Comparison of ENCODE assay signal across 13 cellular contexts in the genomic region with DNA sequence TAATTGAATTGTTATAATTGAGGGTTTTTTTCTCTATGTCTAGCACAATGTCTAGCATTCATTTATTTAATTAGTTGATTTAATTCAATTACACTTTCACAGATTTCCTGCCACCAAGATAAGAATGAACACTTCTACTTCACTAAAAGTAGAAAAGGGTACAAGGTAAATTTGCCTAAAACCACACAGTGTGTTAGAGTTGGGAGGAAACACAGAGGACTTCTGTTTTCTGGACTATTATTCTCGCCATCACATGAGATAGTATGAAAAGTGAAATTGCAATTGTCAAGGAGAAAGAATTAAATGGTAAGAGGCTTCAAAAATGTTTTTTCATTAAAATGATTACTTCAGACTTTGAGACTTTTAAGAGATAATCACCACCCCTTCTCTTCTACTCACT.
DNase-seq lines count a peak whose midpoint lies in the region; ATAC-seq and TF ChIP-seq lines count a peak whose summit lies in the region.
"Had no signal": no experiment of that assay in that cellular context is flagged by ENCODE, and none has a peak within 500 bp of the region (broad histone marks: within the 10 kb centered on the region; RNA-seq: fewer than 3 reads in every experiment).

No MANE protein-coding gene starts in this region.

- intact Hi-C loops in spleen (cut with DNase I; ENCODE audit: low total_unique reads) = no loop called here

- DNase-seq in activated CD8-positive, alpha-beta memory T cell treated with anti-CD3 and anti-CD28 coated beads, Interleukin-2, amount 10 ng/mL, durations not matched to agents 7 days and 5 days = no peak
- no peak for DNase-seq in activated CD8-positive, alpha-beta memory T cell treated with anti-CD3 and anti-CD28 coated beads for 24 hours
- DNase-seq in Karpas-422 (peak; percentile 74), spleen (no peak), AG08396 (ENCODE audit: low spot score) (no peak), SK-N-SH (no peak)
- DNase-seq in activated naive CD8-positive, alpha-beta T cell treated with anti-CD3 and anti-CD28 coated beads, Interleukin-2, amount 10 ng/mL, durations not matched to agents 7 days and 5 days = no peak
- DNase-seq: activated CD4-positive, alpha-beta T cell treated with anti-CD3 and anti-CD28 coated beads, Interleukin-2, amount 50 U/mL, for 4 hours; Calu3; endodermal cell; NCI-H1092 treated with DMSO at 0.1 percent for 48 hours; stimulated activated CD4-positive, alpha-beta T cell treated with anti-CD3 and anti-CD28 coated beads, Interleukin-15, amount 100 ng/mL, for 24 hours had no signal

- CTCF ChIA-PET in activated CD8-positive, alpha-beta memory T cell treated with anti-CD3 and anti-CD28 coated beads, Interleukin-2, amount 10 ng/mL, durations not matched to agents 7 days and 5 days (lab: Charles Lee) = interaction anchor here (1.0 to 6.7 kb wide), 10 partner anchors 10 to 320 kb away, joined by 3 to 37 read pairs (median 4); no protein-coding TSS in a partner anchor
- CTCF ChIA-PET in SK-N-SH (lab: Yijun Ruan, JAX) = no interaction called here

- H3K4me2 ChIP-seq in Karpas-422 (ENCODE audit: low read depth, low read length, poor library complexity, severe bottlenecking) (peak overlapping the region; percentile 74), SK-N-SH (no peak overlapping the region)

- no peak overlapping the region for H2AFZ ChIP-seq in Karpas-422 (ENCODE audit: low read length)
- H2AFZ ChIP-seq in SK-N-SH (ENCODE audit: low read depth) = no peak overlapping the region

- POLR2A ChIA-PET in activated naive CD8-positive, alpha-beta T cell treated with anti-CD3 and anti-CD28 coated beads, Interleukin-2, amount 10 ng/mL, durations not matched to agents 7 days and 5 days (lab: Charles Lee) = interaction anchor here (0.9 to 17.8 kb wide), 6 partner anchors 11 to 175 kb away, joined by 3 to 716 read pairs (median 130); no protein-coding TSS in a partner anchor
- POLR2A ChIA-PET in SK-N-SH (lab: Yijun Ruan, JAX) = no interaction called here

- H3F3A ChIP-seq in SK-N-SH (replicated peaks; ENCODE audit: insufficient read depth) = peaks cover 6% of the 10 kb centered on the region

- 35 to 65% (median 59%) methylated on average over 1 of the region's 1 CpG for WGBS in spleen, 5 donors
- WGBS in SK-N-SH (ENCODE audit: low lambda C conversion rate) = 100% methylated on average over 1 of the region's 1 CpG

- peak overlapping the region; percentile 50 for H3K9ac ChIP-seq in Karpas-422 (ENCODE audit: low read length)
- no peak overlapping the region for H3K9ac ChIP-seq in SK-N-SH

- H3K27ac Mint-ChIP-seq in activated CD8-positive, alpha-beta memory T cell treated with anti-CD3 and anti-CD28 coated beads, Interleukin-2, amount 10 ng/mL, durations not matched to agents 7 days and 5 days = peak overlapping the region; percentile 95
- peak overlapping the region; percentile 97 for H3K27ac Mint-ChIP-seq in activated naive CD8-positive, alpha-beta T cell treated with anti-CD3 and anti-CD28 coated beads, Interleukin-2, amount 10 ng/mL, durations not matched to agents 7 days and 5 days
- H3K27ac Mint-ChIP-seq: endodermal cell had no signal

- H3K27ac ChIP-seq in Karpas-422 (ENCODE audit: low read length) (peak overlapping the region; percentile 98), spleen (peak overlapping the region; percentile 57 to 95 (median 86)), SK-N-SH (ENCODE audit: low read depth in 2 of 2, low read length in 1 of 2) (no peak overlapping the region)

- no peak for TF ChIP-seq POLR2A in spleen (IDR thresholded peaks at IDR 0.05)

- H4K20me1 ChIP-seq in Karpas-422 (ENCODE audit: insufficient read depth, low read depth, low read length) (peaks cover 19% of the 10 kb centered on the region; the same call in 1 of the 2 replicates), SK-N-SH (ENCODE audit: insufficient read depth) (no peaks in the 10 kb centered on the region)

- H3K4me3 ChIP-seq in Karpas-422 (ENCODE audit: low read length) (peak overlapping the region; percentile 54; the same call in 1 of the 2 replicates), spleen (peak overlapping the region in 1 of 8 donors; percentile 35), SK-N-SH (ENCODE audit: low read depth in 2 of 2, low read length in 1 of 2) (no peak overlapping the region)

- H3K36me3 Mint-ChIP-seq in activated CD8-positive, alpha-beta memory T cell treated with anti-CD3 and anti-CD28 coated beads, Interleukin-2, amount 10 ng/mL, durations not matched to agents 7 days and 5 days = peaks cover 90% of the 10 kb centered on the region
- peaks cover 90% of the 10 kb centered on the region for H3K36me3 Mint-ChIP-seq in activated naive CD8-positive, alpha-beta T cell treated with anti-CD3 and anti-CD28 coated beads, Interleukin-2, amount 10 ng/mL, durations not matched to agents 7 days and 5 days

- no peaks in the 10 kb centered on the region for H3K9me2 ChIP-seq in Karpas-422 (replicated peaks; ENCODE audit: insufficient read depth, low read length)
- no peaks in the 10 kb centered on the region for H3K9me2 ChIP-seq in SK-N-SH

- no peak for TF ChIP-seq RAD21 in SK-N-SH (IDR thresholded peaks at IDR 0.05; ENCODE audit: low read length)

- H3K36me3 ChIP-seq in Karpas-422 (ENCODE audit: insufficient read depth, low read length) = peaks cover 42% of the 10 kb centered on the region
- H3K36me3 ChIP-seq in spleen = peaks cover 0 to 100% (median 69%) of the 10 kb centered on the region in 6 donors
- peaks cover 49 to 78% of the 10 kb centered on the region in 2 experiments for H3K36me3 ChIP-seq in SK-N-SH (replicated peaks in 1 of 2; ENCODE audit: control insufficient read depth in 1 of 2, insufficient read depth in 2 of 2, low read length in 1 of 2)

- H3K4me3 Mint-ChIP-seq in activated CD8-positive, alpha-beta memory T cell treated with anti-CD3 and anti-CD28 coated beads, Interleukin-2, amount 10 ng/mL, durations not matched to agents 7 days and 5 days = peak overlapping the region; percentile 59
- H3K4me3 Mint-ChIP-seq in activated naive CD8-positive, alpha-beta T cell treated with anti-CD3 and anti-CD28 coated beads, Interleukin-2, amount 10 ng/mL, durations not matched to agents 7 days and 5 days = peak overlapping the region; percentile 74
- H3K4me3 Mint-ChIP-seq: endodermal cell had no signal

- H3K9me3 ChIP-seq in Karpas-422 (ENCODE audit: low read length) (no peaks in the 10 kb centered on the region), spleen (no peaks in the 10 kb centered on the region), SK-N-SH (no peaks in the 10 kb centered on the region)

- H3K79me2 ChIP-seq in Karpas-422 (ENCODE audit: low read length) (peaks cover 58% of the 10 kb centered on the region), SK-N-SH (ENCODE audit: insufficient read depth) (peaks cover 96% of the 10 kb centered on the region)

- peaks cover 98% of the 10 kb centered on the region for H3K4me1 Mint-ChIP-seq in activated CD8-positive, alpha-beta memory T cell treated with anti-CD3 and anti-CD28 coated beads, Interleukin-2, amount 10 ng/mL, durations not matched to agents 7 days and 5 days
- peaks cover 91% of the 10 kb centered on the region for H3K4me1 Mint-ChIP-seq in activated naive CD8-positive, alpha-beta T cell treated with anti-CD3 and anti-CD28 coated beads, Interleukin-2, amount 10 ng/mL, durations not matched to agents 7 days and 5 days

- TF ChIP-seq EP300 in SK-N-SH (IDR thresholded peaks at IDR 0.05; ENCODE audit: borderline replicate concordance in 1 of 2, low read depth in 1 of 2, low read length in 1 of 2) = no peak

- H3K4me1 ChIP-seq in Karpas-422 (ENCODE audit: low read length) (peaks cover 99% of the 10 kb centered on the region), spleen (peaks cover 93 to 100% (median 98%) of the 10 kb centered on the region in 6 donors), SK-N-SH (ENCODE audit: control insufficient read depth in 1 of 2, insufficient read depth in 2 of 2, low read depth in 1 of 2, low read length in 1 of 2) (peaks cover 8 to 18% of the 10 kb centered on the region in 2 experiments; a peak in 3 of 4 replicates)

- no peak for TF ChIP-seq CTCF in spleen (IDR thresholded peaks at IDR 0.05 in 8 of 11, conservative IDR thresholded peaks at IDR 0.05 in 3 of 11)
- no peak for TF ChIP-seq CTCF in SK-N-SH (IDR thresholded peaks at IDR 0.05)

- no peaks in the 10 kb centered on the region for H3K27me3 ChIP-seq in Karpas-422 (ENCODE audit: low read length)
- no peaks in the 10 kb centered on the region for H3K27me3 ChIP-seq in spleen (replicated peaks in 1 of 7)
- no peaks in the 10 kb centered on the region for H3K27me3 ChIP-seq in SK-N-SH (ENCODE audit: insufficient read depth)

- ATAC-seq in activated CD8-positive, alpha-beta memory T cell treated with anti-CD3 and anti-CD28 coated beads, Interleukin-2, amount 10 ng/mL, durations not matched to agents 7 days and 5 days = no peak
- no peak for ATAC-seq in activated naive CD8-positive, alpha-beta T cell treated with anti-CD3 and anti-CD28 coated beads, Interleukin-2, amount 10 ng/mL, durations not matched to agents 7 days and 5 days (ENCODE audit: low read depth)
- no peak for ATAC-seq in HG02610 (IDR thresholded peaks at IDR 0.05; ENCODE audit: unreplicated experiment)

- H3K9me3 Mint-ChIP-seq in activated CD8-positive, alpha-beta memory T cell treated with anti-CD3 and anti-CD28 coated beads, Interleukin-2, amount 10 ng/mL, durations not matched to agents 7 days and 5 days (ENCODE audit: low read depth) = no peaks in the 10 kb centered on the region
- H3K9me3 Mint-ChIP-seq in activated naive CD8-positive, alpha-beta T cell treated with anti-CD3 and anti-CD28 coated beads, Interleukin-2, amount 10 ng/mL, durations not matched to agents 7 days and 5 days = no peaks in the 10 kb centered on the region
- H3K9me3 Mint-ChIP-seq: endodermal cell had no signal

- H3K27me3 Mint-ChIP-seq in activated CD8-positive, alpha-beta memory T cell treated with anti-CD3 and anti-CD28 coated beads, Interleukin-2, amount 10 ng/mL, durations not matched to agents 7 days and 5 days = no peaks in the 10 kb centered on the region
- no peaks in the 10 kb centered on the region for H3K27me3 Mint-ChIP-seq in activated naive CD8-positive, alpha-beta T cell treated with anti-CD3 and anti-CD28 coated beads, Interleukin-2, amount 10 ng/mL, durations not matched to agents 7 days and 5 days

TF ChIP-seq in SK-N-SH, 30 proteins besides CTCF, POLR2A, EP300 and RAD21:
- TF ChIP-seq, protein P1, sequence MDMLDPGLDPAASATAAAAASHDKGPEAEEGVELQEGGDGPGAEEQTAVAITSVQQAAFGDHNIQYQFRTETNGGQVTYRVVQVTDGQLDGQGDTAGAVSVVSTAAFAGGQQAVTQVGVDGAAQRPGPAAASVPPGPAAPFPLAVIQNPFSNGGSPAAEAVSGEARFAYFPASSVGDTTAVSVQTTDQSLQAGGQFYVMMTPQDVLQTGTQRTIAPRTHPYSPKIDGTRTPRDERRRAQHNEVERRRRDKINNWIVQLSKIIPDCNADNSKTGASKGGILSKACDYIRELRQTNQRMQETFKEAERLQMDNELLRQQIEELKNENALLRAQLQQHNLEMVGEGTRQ (IDR thresholded peaks at IDR 0.05; ENCODE audit: borderline replicate concordance, low read depth, low read length) = no peak
- TF ChIP-seq FOSL2 (IDR thresholded peaks at IDR 0.05; ENCODE audit: borderline replicate concordance, low read depth) = no peak
- no peak for TF ChIP-seq RFX5 (IDR thresholded peaks at IDR 0.05; ENCODE audit: low read length)

Comparison
In these comparisons a context has a peak if more than half of its experiments do, and no peak if none do; other contexts are left out.
1. H3K27ac ChIP-seq: peak in Karpas-422 (single experiment) and spleen (8 of 8); none in SK-N-SH (0 of 2).